8 cellular contexts compared by ENCODE assay signal in genomic region chr15:40893733-40894688, GRCh38. TPM values are rescaled to one million over a fixed set of nuclear protein-coding genes. Genes with fewer than 3 reads are reported as not detected.
DNase-seq lines count a peak whose midpoint lies in the region; ATAC-seq and TF ChIP-seq lines count a peak whose summit lies in the region.

Gene VPS18 (plus strand): TSS chr15:40894450. CDS start chr15:40894769, 319 bp downstream.

- H3K27me3 ChIP-seq in SK-N-SH (ENCODE audit: insufficient read depth) (no peaks in the 10 kb centered on the region), testis (no peaks in the 10 kb centered on the region)

- TF ChIP-seq RAD21 in SK-N-SH (IDR thresholded peaks at IDR 0.05; ENCODE audit: low read length): peak; percentile 85

- POLR2A ChIA-PET in SK-N-SH (lab: Yijun Ruan, JAX): interaction anchor here (0.5 to 1.3 kb wide), 9 partner anchors 18 to 304 kb away, joined by 3 to 9 read pairs (median 3); partner anchors contain the start of genes DNAJC17, RAD51, RHOV and ZFYVE19

- no peaks in the 10 kb centered on the region for H3K9me2 ChIP-seq in SK-N-SH

- peak within 1 kb of the TSS; percentile 91 for H3K4me2 ChIP-seq in SK-N-SH

- peak; percentile 22 for TF ChIP-seq POLR2A in testis (IDR thresholded peaks at IDR 0.05)

- peak within 1 kb of the TSS; percentile 95 for H2AFZ ChIP-seq in SK-N-SH (ENCODE audit: low read depth)

- H4K20me1 ChIP-seq in SK-N-SH (ENCODE audit: insufficient read depth): peaks cover 6% of the 10 kb centered on the region; the same call in 1 of the 2 replicates

- H3F3A ChIP-seq in SK-N-SH (replicated peaks; ENCODE audit: insufficient read depth): peaks cover 11% of the 10 kb centered on the region

- peaks cover 0 to 14% of the 10 kb centered on the region in 2 experiments; a peak in 1 of 4 replicates for H3K4me1 ChIP-seq in SK-N-SH (ENCODE audit: control insufficient read depth in 1 of 2, insufficient read depth in 2 of 2, low read depth in 1 of 2, low read length in 1 of 2)
- H3K4me1 ChIP-seq in testis: peaks cover 10% of the 10 kb centered on the region

- intact Hi-C loops in testis (cut with DNase I; ENCODE audit: low total_unique reads): no loop called here

- ATAC-seq in HG02588 (IDR thresholded peaks at IDR 0.05; ENCODE audit: unreplicated experiment): peak; percentile 88
- ATAC-seq in omental fat pad (ENCODE audit: low FRiP score): peak; percentile 95

- H3K9ac ChIP-seq in SK-N-SH: peak within 1 kb of the TSS; percentile 86

- TF ChIP-seq CTCF in GM10266 (IDR thresholded peaks at IDR 0.05; ENCODE audit: control insufficient read depth, insufficient read depth, low read depth, missing control alignments) (peak; percentile 93), SK-N-SH (IDR thresholded peaks at IDR 0.05) (peak; percentile 73), omental fat pad (IDR thresholded peaks at IDR 0.05) (peak in 2 of 3 donors; percentile 56 to 76), testis (IDR thresholded peaks at IDR 0.05) (peak; percentile 94 to 99 (median 98))

- peak within 1 kb of the TSS; percentile 88 to 91 for H3K4me3 ChIP-seq in SK-N-SH (ENCODE audit: low read depth in 2 of 2, low read length in 1 of 2)
- H3K4me3 ChIP-seq in testis: peak within 1 kb of the TSS; percentile 84 to 92

- peaks cover 31% of the 10 kb centered on the region for H3K79me2 ChIP-seq in SK-N-SH (ENCODE audit: insufficient read depth)

- H3K9me3 ChIP-seq in SK-N-SH (no peaks in the 10 kb centered on the region), testis (no peaks in the 10 kb centered on the region)

- CTCF ChIA-PET in SK-N-SH (lab: Yijun Ruan, JAX): interaction anchor here (0.6 to 23.8 kb wide), 39 partner anchors 9 to 723 kb away, joined by 3 to 675 read pairs (median 4); partner anchors contain the start of genes DLL4, PPP1R14D, RHOV and RPUSD2

- DNase-seq in GM10266 (ENCODE audit: extremely low spot score) (peak; percentile 92), NCI-H1048 (lab: John Stamatoyannopoulos, UW) (peak; percentile 97), SK-N-SH (peak; percentile 95), germinal center (ENCODE audit: low spot score) (peak; percentile 94), omental fat pad (ENCODE audit: low spot score) (peak; percentile 99), testis (peak; percentile 99)
- peak; percentile 99 for DNase-seq in activated naive CD4-positive, alpha-beta T cell treated with anti-CD3 and anti-CD28 coated beads, Interleukin-2, amount 50 U/mL, for 16 hours

- H3K36me3 ChIP-seq in SK-N-SH (replicated peaks in 1 of 2; ENCODE audit: control insufficient read depth in 1 of 2, insufficient read depth in 2 of 2, low read length in 1 of 2) (peaks cover 11 to 19% of the 10 kb centered on the region in 2 experiments), testis (ENCODE audit: low read depth, missing control alignments) (no peaks in the 10 kb centered on the region)

- peak within 1 kb of the TSS; percentile 51 to 85 for H3K27ac ChIP-seq in SK-N-SH (ENCODE audit: low read depth in 2 of 2, low read length in 1 of 2)
- peak within 1 kb of the TSS; percentile 84 to 96 for H3K27ac ChIP-seq in testis

- 11% methylated on average over 31 of the region's 55 CpGs for WGBS in SK-N-SH (ENCODE audit: low lambda C conversion rate)
- 1% methylated on average over 41 to 55 of the region's 55 CpGs for WGBS in testis, 2 donors

- 0 out of 4 replicates have a peak, but pooled peaks of 1 of the 2 experiments have one; percentile 11 for TF ChIP-seq EP300 in SK-N-SH (IDR thresholded peaks at IDR 0.05; ENCODE audit: borderline replicate concordance in 1 of 2, low read depth in 1 of 2, low read length in 1 of 2)

TF ChIP-seq in SK-N-SH, 30 proteins besides CTCF, POLR2A, EP300 and RAD21 (continues in another document):
- TF ChIP-seq TEAD4 (IDR thresholded peaks at IDR 0.05; ENCODE audit: borderline replicate concordance, insufficient read depth) (no peak), RXRA (IDR thresholded peaks at IDR 0.05; ENCODE audit: borderline replicate concordance, low read depth) (no peak), SMC3 (IDR thresholded peaks at IDR 0.05; ENCODE audit: low read depth, low read length) (peak; percentile 83), RCOR1 (IDR thresholded peaks at IDR 0.05; ENCODE audit: low read length) (0 out of 2 replicates have a peak, but pooled peaks have one; percentile 13), RFX5 (IDR thresholded peaks at IDR 0.05; ENCODE audit: low read length) (0 out of 2 replicates have a peak, but pooled peaks have one; percentile 52), POLR2AphosphoS5 (IDR thresholded peaks at IDR 0.05; ENCODE audit: low read depth, low read length) (peak; percentile 72), MEF2A (IDR thresholded peaks at IDR 0.05; ENCODE audit: borderline replicate concordance, low read depth) (no peak), USF1 (IDR thresholded peaks at IDR 0.05; ENCODE audit: borderline replicate concordance, low read depth) (peak; percentile 84), ELF1 (IDR thresholded peaks at IDR 0.05) (peak; percentile 86), IRF3 (IDR thresholded peaks at IDR 0.05; ENCODE audit: low read depth, low read length) (no peak), SIN3A (IDR thresholded peaks at IDR 0.05; ENCODE audit: borderline replicate concordance, low read depth, low read length) (peak; percentile 90; the same call in 1 of the 2 replicates), ZBTB33 (IDR thresholded peaks at IDR 0.05; ENCODE audit: borderline replicate concordance, low read depth) (no peak), MAX (IDR thresholded peaks at IDR 0.05; ENCODE audit: low read depth) (peak; percentile 96), GABPA (IDR thresholded peaks at IDR 0.05; ENCODE audit: low read depth) (peak; percentile 78), USF2 (IDR thresholded peaks at IDR 0.05; ENCODE audit: borderline replicate concordance, low read depth, low read length) (peak; percentile 56; the same call in 1 of the 2 replicates), JUND (IDR thresholded peaks at IDR 0.05) (no peak), NRF1 (IDR thresholded peaks at IDR 0.05; ENCODE audit: low read depth, low read length) (peak; percentile 50), MXI1 (IDR thresholded peaks at IDR 0.05; ENCODE audit: low read depth, low read length) (peak; percentile 95), TAF1 (IDR thresholded peaks at IDR 0.05; ENCODE audit: borderline replicate concordance, low read depth, low read length) (peak; percentile 55)

RNA-seq across cellular contexts. Expression of gene VPS18, which starts in this region (rescaled TPM):
- 13.5 and 14.1 TPM in 2 replicates for polyA plus RNA-seq in SK-N-SH (2012; rRNA removed)
- polyA plus RNA-seq in SK-N-SH (2012; cell fraction: cytosol; rRNA removed): 4.9 and 8.1 TPM in 2 replicates
- 20.3 TPM in 2 replicates for polyA plus RNA-seq in SK-N-SH (2012; cell fraction: nucleus; rRNA removed)
- 10 to 100 TPM; 25.2 to 32.9 (median 28.9) TPM for total RNA-seq in omental fat pad
- total RNA-seq in testis: 10 to 100 TPM; 25.5 to 33.4 TPM
- 16.3 TPM for polyA plus RNA-seq in testis (ENCODE audit: insufficient read depth, low read depth, low replicate concordance)

Comparison
In these comparisons a context has a peak if more than half of its experiments do, and no peak if none do; other contexts are left out.
1. Peak in every context shown above with its lines: DNase-seq, ATAC-seq, H3K4me3 ChIP-seq and H3K27ac ChIP-seq.